In the genomic region with DNA sequence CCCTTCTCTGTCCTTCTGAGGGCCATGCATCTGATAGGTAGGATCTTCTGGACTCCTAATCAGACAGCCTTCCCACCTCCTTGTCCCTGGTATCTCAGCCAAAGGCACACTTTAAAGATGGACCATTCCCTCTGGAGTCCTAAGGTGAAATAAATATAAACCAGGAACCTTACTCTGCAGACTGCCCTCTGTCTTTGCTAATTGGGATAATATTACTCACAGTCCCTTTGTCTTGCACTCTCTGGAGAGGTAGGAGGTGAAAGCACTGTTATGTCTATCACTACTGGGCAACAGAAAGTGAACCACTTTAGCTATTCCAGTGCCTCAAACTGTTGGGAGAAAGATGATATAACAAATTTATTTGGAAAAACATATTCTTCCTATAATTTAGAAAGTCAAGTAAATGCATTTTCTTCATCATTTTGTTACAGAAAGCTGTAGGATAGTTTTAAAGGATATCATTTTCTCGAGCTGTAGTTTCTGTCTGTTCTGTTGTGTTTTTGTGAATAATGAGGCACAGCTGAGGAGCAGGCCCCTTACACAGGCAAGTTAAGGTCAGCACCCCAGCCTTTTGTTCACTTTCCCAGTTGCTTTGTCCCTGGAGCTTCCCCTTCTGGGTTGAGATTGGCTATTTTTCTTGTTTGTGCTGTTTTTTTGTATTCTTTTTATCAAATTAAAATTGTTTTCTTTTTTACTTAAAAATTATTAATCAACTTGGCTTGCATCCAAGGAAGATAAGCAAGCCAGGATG, we compare ENCODE assay signal across 13 cellular contexts.
DNase-seq lines count a peak whose midpoint lies in the region; ATAC-seq and TF ChIP-seq lines count a peak whose summit lies in the region.
"Had no signal": no experiment of that assay in that cellular context is flagged by ENCODE, and none has a peak within 500 bp of the region (broad histone marks: within the 10 kb centered on the region; RNA-seq: fewer than 3 reads in every experiment).

No MANE protein-coding gene starts in this region.

- CTCF ChIA-PET in MCF 10A (lab: Yijun Ruan, JAX): interaction anchor here (1.1 to 1.6 kb wide), 4 partner anchors 9 to 764 kb away, joined by 3 to 5 read pairs (median 3); no protein-coding TSS in a partner anchor

- H3K27me3 ChIP-seq in breast epithelium: no peaks in the 10 kb centered on the region
- H3K27me3 ChIP-seq in esophagus (ENCODE audit: control insufficient read depth in 1 of 2, insufficient read depth in 2 of 2, low read length in 2 of 2): no peaks in the 10 kb centered on the region
- no peaks in the 10 kb centered on the region for H3K27me3 ChIP-seq in transverse colon
- H3K27me3 ChIP-seq: ascending aorta had no signal

- H3K4me1 Mint-ChIP-seq in MCF 10A (ENCODE audit: insufficient read depth, unreplicated experiment) (peaks cover 27% of the 10 kb centered on the region), nephron progenitor cell (peaks cover 48% of the 10 kb centered on the region)

- TF ChIP-seq CTCF in breast epithelium (IDR thresholded peaks at IDR 0.05) (no peak), MCF 10A (IDR thresholded peaks at IDR 0.05; ENCODE audit: unreplicated experiment) (no peak), nephron progenitor cell (IDR thresholded peaks at IDR 0.05) (no peak), transverse colon (IDR thresholded peaks at IDR 0.05) (no peak)

- intact Hi-C loops in breast epithelium (cut with DNase I; ENCODE audit: low total_unique reads) (no loop called here), MCF 10A (cut with micrococcal nuclease) (no loop called here), transverse colon (cut with DNase I; ENCODE audit: low total_unique reads) (no loop called here)

- no peaks in the 10 kb centered on the region for H3K36me3 Mint-ChIP-seq in MCF 10A (ENCODE audit: insufficient read depth, unreplicated experiment)
- no peaks in the 10 kb centered on the region for H3K36me3 Mint-ChIP-seq in nephron progenitor cell (ENCODE audit: low read depth)

- no peaks in the 10 kb centered on the region for H3K36me3 ChIP-seq in breast epithelium
- H3K36me3 ChIP-seq in esophagus (ENCODE audit: control insufficient read depth in 2 of 2, insufficient read depth in 2 of 2, low read length in 1 of 2): no peaks in the 10 kb centered on the region
- H3K36me3 ChIP-seq in transverse colon: no peaks in the 10 kb centered on the region
- H3K36me3 ChIP-seq: ascending aorta had no signal

- H3K27ac ChIP-seq in breast epithelium: peak overlapping the region; percentile 83 to 87
- H3K27ac ChIP-seq in esophagus (ENCODE audit: low read depth in 2 of 2, low read length in 1 of 2): peak overlapping the region; percentile 65 to 70
- peak overlapping the region in 3 of 4 donors; percentile 0 to 30 (median 4) for H3K27ac ChIP-seq in transverse colon

- POLR2A ChIA-PET in MCF 10A (lab: Yijun Ruan, JAX): interaction anchor here (0.8 to 1.1 kb wide), 2 partner anchors 11 to 128 kb away, joined by 3 read pairs; no protein-coding TSS in a partner anchor

- in situ Hi-C loops in transverse colon (cut with MboI; ENCODE audit: low pct_ligation_motif_present in 1 of 4, low pct_unique_long_range_greater_than_20kb in 1 of 4, low sequenced_read_pairs in 3 of 4): no loop called here

- no TSS peak for BruUV-seq in MCF 10A (replicated peaks; lab: Mats Ljungman, UMichigan)

- ATAC-seq in HG03175 (IDR thresholded peaks at IDR 0.05; ENCODE audit: unreplicated experiment): no peak
- ATAC-seq: activated CD4-positive, CD25-positive, alpha-beta regulatory T cell treated with anti-CD3 and anti-CD28 coated beads, Interleukin-2, amount 50 U/mL, for 24 hours had no signal

- H3K4me3 Mint-ChIP-seq in MCF 10A (ENCODE audit: unreplicated experiment) (no peak overlapping the region), nephron progenitor cell (no peak overlapping the region)

- TF ChIP-seq POLR2A in breast epithelium (IDR thresholded peaks at IDR 0.05) (no peak), transverse colon (IDR thresholded peaks at IDR 0.05) (no peak)

- H3K27me3 Mint-ChIP-seq in MCF 10A (ENCODE audit: insufficient read depth, unreplicated experiment) (no peaks in the 10 kb centered on the region), nephron progenitor cell (ENCODE audit: low read depth, poor library complexity) (no peaks in the 10 kb centered on the region)

- DNase-seq in breast epithelium (ENCODE audit: low spot score in 2 of 2) (no peak), MCF 10A (ENCODE audit: unreplicated experiment) (no peak), nephron progenitor cell (no peak), transverse colon (no peak), dedifferentiated amniotic fluid mesenchymal stem cell (ENCODE audit: extremely low spot score) (no peak), DMS79 (lab: John Stamatoyannopoulos, UW) (no peak)
- DNase-seq: activated T-cell treated with anti-CD3 and anti-CD28 coated beads, Interleukin-2, amount 50 U/mL, for 48 hours; NCI-H2107; retina had no signal

- TF ChIP-seq EP300 in transverse colon (IDR thresholded peaks at IDR 0.05; ENCODE audit: low read depth): no peak

- H3K9me3 ChIP-seq in breast epithelium (no peaks in the 10 kb centered on the region), esophagus (ENCODE audit: control insufficient read depth in 2 of 2, insufficient read depth in 1 of 2, low read depth in 1 of 2, low read length in 1 of 2) (no peaks in the 10 kb centered on the region), transverse colon (no peaks in the 10 kb centered on the region)
- H3K9me3 ChIP-seq: ascending aorta had no signal

- 61 to 66% methylated on average over 1 of the region's 1 CpG for WGBS in esophagus, 2 donors
- 64 to 66% methylated on average over 1 of the region's 1 CpG for WGBS in transverse colon (ENCODE audit: low coverage in 1 of 2), 2 donors

- no peak overlapping the region for H3K4me3 ChIP-seq in breast epithelium
- H3K4me3 ChIP-seq in esophagus (ENCODE audit: low read depth in 1 of 2, low read length in 2 of 2): no peak overlapping the region
- no peak overlapping the region for H3K4me3 ChIP-seq in transverse colon
- H3K4me3 ChIP-seq: ascending aorta had no signal

- H3K4me1 ChIP-seq in breast epithelium (peaks cover 2 to 7% of the 10 kb centered on the region in 2 donors), esophagus (ENCODE audit: control insufficient read depth in 2 of 2, insufficient read depth in 2 of 2, low read length in 1 of 2) (peaks cover 0 to 6% of the 10 kb centered on the region in 2 donors), transverse colon (peaks cover 0 to 4% (median 0%) of the 10 kb centered on the region in 4 donors)

- no peaks in the 10 kb centered on the region for H3K9me3 Mint-ChIP-seq in MCF 10A (ENCODE audit: unreplicated experiment)
- no peaks in the 10 kb centered on the region for H3K9me3 Mint-ChIP-seq in nephron progenitor cell

- H3K27ac Mint-ChIP-seq in MCF 10A (ENCODE audit: low read depth, unreplicated experiment) (no peak overlapping the region), nephron progenitor cell (peak overlapping the region; percentile 58)

Comparison
In these comparisons a context has a peak if more than half of its experiments do, and no peak if none do; other contexts are left out.
1. H3K27ac ChIP-seq: peak in every context shown above with its lines; median percentile 85 in breast epithelium; 68 in esophagus; 4 in transverse colon.